11 cellular contexts compared by ENCODE assay signal in the genomic region with DNA sequence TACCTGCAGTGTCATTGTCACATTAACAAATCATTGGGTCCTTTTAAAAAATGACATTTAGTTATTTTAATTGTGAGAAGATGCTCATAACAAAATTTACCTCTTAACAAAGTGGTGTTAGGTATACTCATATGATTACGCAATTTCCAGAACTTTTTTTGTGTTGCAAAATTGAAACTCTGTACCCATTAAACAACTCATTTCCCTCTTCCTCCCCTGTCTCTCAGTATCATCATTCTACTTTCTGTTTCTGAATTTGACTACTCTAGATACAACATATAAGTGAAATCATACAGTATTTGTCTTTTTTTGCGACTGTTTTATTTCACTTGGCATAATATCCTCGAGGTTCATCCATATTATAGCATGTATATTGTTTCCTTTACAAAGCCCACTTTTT. TPM values are rescaled to one million over a fixed set of nuclear protein-coding genes. Genes with fewer than 3 reads are reported as not detected.
DNase-seq lines count a peak whose midpoint lies in the region; ATAC-seq and TF ChIP-seq lines count a peak whose summit lies in the region.
"Had no signal": no experiment of that assay in that cellular context is flagged by ENCODE, and none has a peak within 500 bp of the region (broad histone marks: within the 10 kb centered on the region; RNA-seq: fewer than 3 reads in every experiment).

No MANE protein-coding gene starts in this region.

- H3K27me3 Mint-ChIP-seq in activated B cell treated with CpG ODN at 0.5 μM for 24 hours, result no peaks in the 10 kb centered on the region

- no peak overlapping the region for H3K4me3 ChIP-seq in GM06990 (replicated peaks; ENCODE audit: low read depth, low read length)
- H3K4me3 ChIP-seq: body of pancreas, upper lobe of left lung had no signal

- H3K4me3 Mint-ChIP-seq in activated B cell treated with CpG ODN at 0.5 μM for 24 hours, result no peak overlapping the region

- POLR2A ChIA-PET in activated B cell treated with CpG ODN at 0.5 μM for 24 hours (lab: Charles Lee), result no interaction called here

- H3K4me1 Mint-ChIP-seq in activated B cell treated with CpG ODN at 0.5 μM for 24 hours, result peaks cover 6% of the 10 kb centered on the region

- no peaks in the 10 kb centered on the region; the same call in none of the 2 replicates for H3K36me3 ChIP-seq in GM06990 (ENCODE audit: control insufficient read depth, insufficient read depth, low read length)

- no peaks in the 10 kb centered on the region for H3K27me3 ChIP-seq in GM06990 (replicated peaks; ENCODE audit: control insufficient read depth, insufficient read depth, low read length)
- H3K27me3 ChIP-seq: body of pancreas, upper lobe of left lung had no signal

- no peak overlapping the region for H3K27ac Mint-ChIP-seq in activated B cell treated with CpG ODN at 0.5 μM for 24 hours

- peak; percentile 98 for ATAC-seq in GM19455 (IDR thresholded peaks at IDR 0.05; ENCODE audit: unreplicated experiment)
- peak; percentile 99 for ATAC-seq in HG03095 (IDR thresholded peaks at IDR 0.05; ENCODE audit: unreplicated experiment)
- ATAC-seq in activated B cell treated with CpG ODN at 0.5 μM for 24 hours (ENCODE audit: low read depth), result peak; percentile 57
- ATAC-seq: body of pancreas had no signal

- intact Hi-C loops in activated B cell treated with CpG ODN at 0.5 μM for 24 hours (cut with micrococcal nuclease), result loop anchor here (1.0 kb wide), 2 partner anchors 20 to 613 kb away; no protein-coding TSS in a partner anchor

- peaks cover 53% of the 10 kb centered on the region for H3K36me3 Mint-ChIP-seq in activated B cell treated with CpG ODN at 0.5 μM for 24 hours (ENCODE audit: low read depth)

- DNase-seq in GM06990 (ENCODE audit: extremely low read depth, insufficient read length), result peak; percentile 41
- no peak for DNase-seq in activated B cell treated with CpG ODN at 0.5 μM for 24 hours
- no peak for DNase-seq in GF-D8 (lab: John Stamatoyannopoulos, UW)
- DNase-seq in COR-L47 (lab: John Stamatoyannopoulos, UW), result no peak
- DNase-seq in effector CD4-positive, alpha-beta T cell, result no peak
- DNase-seq in NCI-H2196 treated with DMSO at 0.1 percent for 48 hours (lab: John Stamatoyannopoulos, UW; ENCODE audit: unreplicated experiment), result no peak
- DNase-seq: body of pancreas, DMS53, upper lobe of left lung had no signal

- CTCF ChIA-PET in activated B cell treated with CpG ODN at 0.5 μM for 24 hours (lab: Charles Lee), result no interaction called here

- TF ChIP-seq CTCF in GM06990 (IDR thresholded peaks at IDR 0.05; ENCODE audit: insufficient read depth, low read length, poor library complexity, severe bottlenecking) (no peak), activated B cell treated with CpG ODN at 0.5 μM for 24 hours (IDR thresholded peaks at IDR 0.05) (no peak)

- H3K9me3 Mint-ChIP-seq in activated B cell treated with CpG ODN at 0.5 μM for 24 hours, result no peaks in the 10 kb centered on the region

RNA-seq across cellular contexts. Expression of a gene that starts 58.7 kb away (rescaled TPM):
- total RNA-seq in activated B cell treated with CpG ODN at 0.5 μM for 24 hours, result 11.8 and 12.3 TPM in 2 replicates

RNA-seq across cellular contexts. Expression of a gene that starts 59.5 kb away (rescaled TPM):
- 117 and 131 TPM in 2 replicates for total RNA-seq in activated B cell treated with CpG ODN at 0.5 μM for 24 hours
